1 cellular context compared by ENCODE assay signal in the genomic region with DNA sequence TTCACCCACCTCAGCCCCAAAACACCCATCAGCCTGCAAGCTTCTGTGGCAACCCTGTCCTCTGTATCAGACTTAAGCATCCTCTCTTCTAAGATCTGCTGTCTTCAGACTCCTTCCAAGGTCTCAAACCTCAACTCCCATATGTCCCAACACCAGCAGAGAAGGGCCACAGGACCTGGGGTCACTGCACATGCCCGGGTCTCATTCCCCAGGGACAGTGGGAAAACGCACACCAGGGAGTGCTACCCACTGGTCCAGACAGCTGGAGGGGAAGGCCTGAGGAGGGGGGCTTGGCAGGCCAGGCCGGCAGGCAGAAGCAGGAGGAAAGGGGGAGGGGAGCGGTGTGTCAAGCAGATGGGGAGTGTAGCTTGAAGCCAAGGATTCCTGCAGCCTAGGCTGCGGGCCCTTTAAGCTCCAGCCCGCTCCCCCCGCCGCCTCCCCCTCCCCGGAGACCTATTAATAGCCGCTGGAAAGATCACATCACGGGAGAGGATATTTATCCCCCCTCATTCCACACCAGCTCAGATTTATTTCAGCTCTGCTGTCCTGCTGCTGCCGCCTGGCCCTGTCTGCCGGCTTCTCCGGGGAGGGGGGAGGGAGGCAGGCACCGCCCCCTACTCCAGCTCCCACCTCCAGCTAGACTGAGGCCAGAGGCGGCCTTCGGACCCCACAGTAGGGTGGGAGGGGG.
A peak's percentile ranks its signal among the peaks of the same experiment; 100 is the strongest.
TF ChIP-seq lines count a peak whose summit lies in the region.

No MANE protein-coding gene starts in this region.

TF ChIP-seq in HEK293, 187 proteins besides CTCF, POLR2A, EP300 and RAD21 (continued from another document):
- TF ChIP-seq, protein P1, sequence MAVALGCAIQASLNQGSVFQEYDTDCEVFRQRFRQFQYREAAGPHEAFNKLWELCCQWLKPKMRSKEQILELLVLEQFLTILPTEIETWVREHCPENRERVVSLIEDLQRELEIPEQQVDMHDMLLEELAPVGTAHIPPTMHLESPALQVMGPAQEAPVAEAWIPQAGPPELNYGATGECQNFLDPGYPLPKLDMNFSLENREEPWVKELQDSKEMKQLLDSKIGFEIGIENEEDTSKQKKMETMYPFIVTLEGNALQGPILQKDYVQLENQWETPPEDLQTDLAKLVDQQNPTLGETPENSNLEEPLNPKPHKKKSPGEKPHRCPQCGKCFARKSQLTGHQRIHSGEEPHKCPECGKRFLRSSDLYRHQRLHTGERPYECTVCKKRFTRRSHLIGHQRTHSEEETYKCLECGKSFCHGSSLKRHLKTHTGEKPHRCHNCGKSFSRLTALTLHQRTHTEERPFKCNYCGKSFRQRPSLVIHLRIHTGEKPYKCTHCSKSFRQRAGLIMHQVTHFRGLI (tag by site-specific recombination; IDR thresholded peaks at IDR 0.05), result no peak
- TF ChIP-seq KLF10 (tag by site-specific recombination; IDR thresholded peaks at IDR 0.05) (peak; percentile 61; the same call in 1 of the 2 replicates), ZNF266 (tag by site-specific recombination; IDR thresholded peaks at IDR 0.05; ENCODE audit: low read depth) (no peak), ZNF830 (tag by site-specific recombination; IDR thresholded peaks at IDR 0.05; ENCODE audit: low read depth) (no peak), ZNF677 (tag by site-specific recombination; IDR thresholded peaks at IDR 0.05) (no peak), ZNF626 (tag by site-specific recombination; IDR thresholded peaks at IDR 0.05) (no peak), SP7 (tag by site-specific recombination; IDR thresholded peaks at IDR 0.05) (no peak), ZNF791 (tag by site-specific recombination; IDR thresholded peaks at IDR 0.05) (no peak), ZNF132 (tag by site-specific recombination; IDR thresholded peaks at IDR 0.05; ENCODE audit: borderline replicate concordance) (no peak), ZNF112 (tag by site-specific recombination; IDR thresholded peaks at IDR 0.05) (no peak), ZNF19 (tag by site-specific recombination; IDR thresholded peaks at IDR 0.05; ENCODE audit: low read depth) (no peak), ZNF214 (tag by site-specific recombination; IDR thresholded peaks at IDR 0.05; ENCODE audit: borderline replicate concordance) (no peak), ZNF792 (tag by site-specific recombination; IDR thresholded peaks at IDR 0.05) (no peak), EGR2 (tag by site-specific recombination; IDR thresholded peaks at IDR 0.05; ENCODE audit: low read depth) (no peak), GFI1B (tag by site-specific recombination; IDR thresholded peaks at IDR 0.05) (peak; percentile 64), HOXA7 (CRISPR knock-in tag; IDR thresholded peaks at IDR 0.05; ENCODE audit: borderline replicate concordance) (no peak), ZNF548 (tag by site-specific recombination; IDR thresholded peaks at IDR 0.05) (no peak), ZNF747 (tag by site-specific recombination; IDR thresholded peaks at IDR 0.05) (no peak)
- TF ChIP-seq, protein P2, sequence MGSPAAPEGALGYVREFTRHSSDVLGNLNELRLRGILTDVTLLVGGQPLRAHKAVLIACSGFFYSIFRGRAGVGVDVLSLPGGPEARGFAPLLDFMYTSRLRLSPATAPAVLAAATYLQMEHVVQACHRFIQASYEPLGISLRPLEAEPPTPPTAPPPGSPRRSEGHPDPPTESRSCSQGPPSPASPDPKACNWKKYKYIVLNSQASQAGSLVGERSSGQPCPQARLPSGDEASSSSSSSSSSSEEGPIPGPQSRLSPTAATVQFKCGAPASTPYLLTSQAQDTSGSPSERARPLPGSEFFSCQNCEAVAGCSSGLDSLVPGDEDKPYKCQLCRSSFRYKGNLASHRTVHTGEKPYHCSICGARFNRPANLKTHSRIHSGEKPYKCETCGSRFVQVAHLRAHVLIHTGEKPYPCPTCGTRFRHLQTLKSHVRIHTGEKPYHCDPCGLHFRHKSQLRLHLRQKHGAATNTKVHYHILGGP (tag by site-specific recombination; IDR thresholded peaks at IDR 0.05), result no peak
- TF ChIP-seq, protein P3, sequence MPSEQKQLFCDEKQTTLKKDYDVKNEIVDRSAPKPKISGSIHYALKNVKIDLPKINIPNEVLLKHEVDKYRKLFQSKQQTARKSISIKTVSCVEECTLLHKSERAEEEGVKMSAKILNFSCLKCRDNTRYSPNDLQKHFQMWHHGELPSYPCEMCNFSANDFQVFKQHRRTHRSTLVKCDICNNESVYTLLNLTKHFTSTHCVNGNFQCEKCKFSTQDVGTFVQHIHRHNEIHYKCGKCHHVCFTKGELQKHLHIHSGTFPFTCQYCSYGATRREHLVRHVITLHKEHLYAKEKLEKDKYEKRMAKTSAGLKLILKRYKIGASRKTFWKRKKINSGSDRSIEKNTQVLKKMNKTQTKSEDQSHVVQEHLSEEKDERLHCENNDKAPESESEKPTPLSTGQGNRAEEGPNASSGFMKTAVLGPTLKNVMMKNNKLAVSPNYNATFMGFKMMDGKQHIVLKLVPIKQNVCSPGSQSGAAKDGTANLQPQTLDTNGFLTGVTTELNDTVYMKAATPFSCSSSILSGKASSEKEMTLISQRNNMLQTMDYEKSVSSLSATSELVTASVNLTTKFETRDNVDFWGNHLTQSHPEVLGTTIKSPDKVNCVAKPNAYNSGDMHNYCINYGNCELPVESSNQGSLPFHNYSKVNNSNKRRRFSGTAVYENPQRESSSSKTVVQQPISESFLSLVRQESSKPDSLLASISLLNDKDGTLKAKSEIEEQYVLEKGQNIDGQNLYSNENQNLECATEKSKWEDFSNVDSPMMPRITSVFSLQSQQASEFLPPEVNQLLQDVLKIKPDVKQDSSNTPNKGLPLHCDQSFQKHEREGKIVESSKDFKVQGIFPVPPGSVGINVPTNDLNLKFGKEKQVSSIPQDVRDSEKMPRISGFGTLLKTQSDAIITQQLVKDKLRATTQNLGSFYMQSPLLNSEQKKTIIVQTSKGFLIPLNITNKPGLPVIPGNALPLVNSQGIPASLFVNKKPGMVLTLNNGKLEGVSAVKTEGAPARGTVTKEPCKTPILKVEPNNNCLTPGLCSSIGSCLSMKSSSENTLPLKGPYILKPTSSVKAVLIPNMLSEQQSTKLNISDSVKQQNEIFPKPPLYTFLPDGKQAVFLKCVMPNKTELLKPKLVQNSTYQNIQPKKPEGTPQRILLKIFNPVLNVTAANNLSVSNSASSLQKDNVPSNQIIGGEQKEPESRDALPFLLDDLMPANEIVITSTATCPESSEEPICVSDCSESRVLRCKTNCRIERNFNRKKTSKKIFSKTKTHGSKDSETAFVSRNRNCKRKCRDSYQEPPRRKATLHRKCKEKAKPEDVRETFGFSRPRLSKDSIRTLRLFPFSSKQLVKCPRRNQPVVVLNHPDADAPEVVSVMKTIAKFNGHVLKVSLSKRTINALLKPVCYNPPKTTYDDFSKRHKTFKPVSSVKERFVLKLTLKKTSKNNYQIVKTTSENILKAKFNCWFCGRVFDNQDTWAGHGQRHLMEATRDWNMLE (tag by site-specific recombination; conservative IDR thresholded peaks at IDR 0.05; ENCODE audit: low read depth), result no peak
- TF ChIP-seq, protein P4, sequence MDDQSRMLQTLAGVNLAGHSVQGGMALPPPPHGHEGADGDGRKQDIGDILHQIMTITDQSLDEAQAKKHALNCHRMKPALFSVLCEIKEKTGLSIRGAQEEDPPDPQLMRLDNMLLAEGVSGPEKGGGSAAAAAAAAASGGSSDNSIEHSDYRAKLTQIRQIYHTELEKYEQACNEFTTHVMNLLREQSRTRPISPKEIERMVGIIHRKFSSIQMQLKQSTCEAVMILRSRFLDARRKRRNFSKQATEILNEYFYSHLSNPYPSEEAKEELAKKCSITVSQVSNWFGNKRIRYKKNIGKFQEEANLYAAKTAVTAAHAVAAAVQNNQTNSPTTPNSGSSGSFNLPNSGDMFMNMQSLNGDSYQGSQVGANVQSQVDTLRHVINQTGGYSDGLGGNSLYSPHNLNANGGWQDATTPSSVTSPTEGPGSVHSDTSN (CRISPR knock-in tag; IDR thresholded peaks at IDR 0.05), result no peak
TF ChIP-seq in HEK293: peak in this region for 25.
